1 cellular context compared by ENCODE assay signal in the genomic region with DNA sequence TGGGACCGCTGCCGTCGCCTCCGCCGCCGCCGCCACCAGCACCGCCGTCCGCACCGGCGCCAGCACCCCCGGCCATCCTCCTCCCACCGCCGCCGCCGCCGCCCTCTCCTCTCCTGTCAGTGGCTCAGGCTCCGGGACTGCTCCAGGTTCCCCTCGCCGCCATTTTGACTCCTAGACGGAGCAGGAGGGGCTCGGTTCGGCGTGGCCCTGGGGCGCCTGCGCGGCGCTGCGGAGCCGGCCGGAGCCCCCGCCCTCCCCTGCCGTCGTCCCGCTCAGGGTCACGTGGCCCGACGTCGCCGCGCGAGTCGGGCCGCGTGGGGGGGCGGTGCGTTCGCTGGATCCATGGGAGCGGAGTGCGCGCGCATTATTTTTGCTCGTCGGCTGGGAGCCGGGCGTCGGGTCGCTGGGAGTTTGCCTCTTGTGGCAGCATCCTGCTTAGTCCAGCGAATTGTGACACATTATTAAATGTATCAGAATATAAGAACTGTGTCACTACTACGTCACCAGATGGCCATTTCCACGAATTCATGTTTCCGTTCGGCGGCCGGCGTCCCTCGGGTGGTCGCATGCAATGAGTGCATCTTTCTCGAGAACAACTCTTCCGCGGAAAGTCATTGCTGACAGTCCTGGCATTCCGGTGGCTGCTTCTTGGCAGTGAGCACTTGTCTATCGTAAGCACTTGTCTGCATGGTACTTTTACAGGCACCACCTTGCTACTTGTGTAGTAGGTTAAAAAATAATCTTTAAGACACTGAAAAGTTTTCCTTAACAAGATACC.
TF ChIP-seq lines count a peak whose summit lies in the region.

Gene BTBD7 (minus strand): TSS at position 184 of the 778 bp plus-strand sequence. CDS start 36,985 bp downstream, outside the sequence.

TF ChIP-seq in HepG2, 621 proteins besides CTCF, POLR2A, EP300 and RAD21 (continued from another document and continues in another):
- TF ChIP-seq ZNF253 (CRISPR knock-in tag; IDR thresholded peaks at IDR 0.05; ENCODE audit: borderline replicate concordance) (no peak), TP53 (CRISPR knock-in tag; conservative IDR thresholded peaks at IDR 0.05) (no peak), ZKSCAN5 (CRISPR knock-in tag; IDR thresholded peaks at IDR 0.05) (no peak), STAT6 (CRISPR knock-in tag; IDR thresholded peaks at IDR 0.05; ENCODE audit: borderline replicate concordance) (no peak), ZNF598 (CRISPR knock-in tag; IDR thresholded peaks at IDR 0.05; ENCODE audit: borderline replicate concordance) (peak; percentile 35; the same call in 1 of the 2 replicates), NFIC (IDR thresholded peaks at IDR 0.05; ENCODE audit: low read length) (no peak), ZNF761 (CRISPR knock-in tag; conservative IDR thresholded peaks at IDR 0.05) (no peak), MAX (IDR thresholded peaks at IDR 0.05) (peak; percentile 88), ZMYM3 (CRISPR knock-in tag; IDR thresholded peaks at IDR 0.05) (no peak), YY1 (IDR thresholded peaks at IDR 0.05; ENCODE audit: insufficient read depth, insufficient replicate concordance, low read depth, low read length) (peak; percentile 95), RXRB (CRISPR knock-in tag; IDR thresholded peaks at IDR 0.05; ENCODE audit: borderline replicate concordance) (0 out of 2 replicates have a peak, but pooled peaks have one; percentile 51), KAT7 (CRISPR knock-in tag; IDR thresholded peaks at IDR 0.05; ENCODE audit: borderline replicate concordance) (no peak; the same call in 1 of the 2 replicates), ELF3 (CRISPR knock-in tag; IDR thresholded peaks at IDR 0.05) (peak; percentile 46), ZNF777 (CRISPR knock-in tag; IDR thresholded peaks at IDR 0.05) (peak; percentile 83), HNF4G (IDR thresholded peaks at IDR 0.05; ENCODE audit: borderline replicate concordance, low read depth, low read length) (no peak), HNF4G (CRISPR knock-in tag; IDR thresholded peaks at IDR 0.05; ENCODE audit: borderline replicate concordance, low read depth) (no peak), ZNF619 (CRISPR knock-in tag; IDR thresholded peaks at IDR 0.05) (no peak), SNAPC5 (CRISPR knock-in tag; IDR thresholded peaks at IDR 0.05; ENCODE audit: borderline replicate concordance) (peak; percentile 28; the same call in 1 of the 2 replicates), REL (CRISPR knock-in tag; conservative IDR thresholded peaks at IDR 0.05) (no peak), BRF2 (CRISPR knock-in tag; IDR thresholded peaks at IDR 0.05) (peak; percentile 36), RFXAP (CRISPR knock-in tag; IDR thresholded peaks at IDR 0.05; ENCODE audit: borderline replicate concordance) (peak; percentile 75), THRA (CRISPR knock-in tag; IDR thresholded peaks at IDR 0.05; ENCODE audit: borderline replicate concordance) (no peak), POLR2AphosphoS5 (IDR thresholded peaks at IDR 0.05; ENCODE audit: low read depth, low read length) (peak; percentile 59), PAX8 (CRISPR knock-in tag; IDR thresholded peaks at IDR 0.05; ENCODE audit: borderline replicate concordance) (no peak), CHCHD3 (CRISPR knock-in tag; IDR thresholded peaks at IDR 0.05) (no peak), ZNF407 (CRISPR knock-in tag; IDR thresholded peaks at IDR 0.05; ENCODE audit: not compliant biosample characterization) (no peak), KDM1A (CRISPR knock-in tag; IDR thresholded peaks at IDR 0.05) (no peak), ATAD3A (CRISPR knock-in tag; IDR thresholded peaks at IDR 0.05) (no peak), PHF20 (CRISPR knock-in tag; IDR thresholded peaks at IDR 0.05) (peak; percentile 33; the same call in 1 of the 2 replicates), NAIF1 (CRISPR knock-in tag; IDR thresholded peaks at IDR 0.05; ENCODE audit: borderline replicate concordance) (no peak), SIX4 (CRISPR knock-in tag; IDR thresholded peaks at IDR 0.05) (no peak), ZNF816 (CRISPR knock-in tag; IDR thresholded peaks at IDR 0.05; ENCODE audit: borderline replicate concordance) (peak; percentile 75; the same call in 1 of the 2 replicates), SP4 (CRISPR knock-in tag; IDR thresholded peaks at IDR 0.05) (no peak; the same call in none of the 2 replicates), ZNF746 (CRISPR knock-in tag; IDR thresholded peaks at IDR 0.05) (0 out of 2 replicates have a peak, but pooled peaks have one; percentile 36), RNF219 (CRISPR knock-in tag; IDR thresholded peaks at IDR 0.05) (no peak), HNRNPUL1 (IDR thresholded peaks at IDR 0.05; ENCODE audit: low read depth, low read length) (no peak), ZFP82 (CRISPR knock-in tag; IDR thresholded peaks at IDR 0.05; ENCODE audit: borderline replicate concordance) (peak; percentile 47; the same call in 1 of the 2 replicates), NR2F1 (CRISPR knock-in tag; IDR thresholded peaks at IDR 0.05) (no peak)
- TF ChIP-seq, protein P1, sequence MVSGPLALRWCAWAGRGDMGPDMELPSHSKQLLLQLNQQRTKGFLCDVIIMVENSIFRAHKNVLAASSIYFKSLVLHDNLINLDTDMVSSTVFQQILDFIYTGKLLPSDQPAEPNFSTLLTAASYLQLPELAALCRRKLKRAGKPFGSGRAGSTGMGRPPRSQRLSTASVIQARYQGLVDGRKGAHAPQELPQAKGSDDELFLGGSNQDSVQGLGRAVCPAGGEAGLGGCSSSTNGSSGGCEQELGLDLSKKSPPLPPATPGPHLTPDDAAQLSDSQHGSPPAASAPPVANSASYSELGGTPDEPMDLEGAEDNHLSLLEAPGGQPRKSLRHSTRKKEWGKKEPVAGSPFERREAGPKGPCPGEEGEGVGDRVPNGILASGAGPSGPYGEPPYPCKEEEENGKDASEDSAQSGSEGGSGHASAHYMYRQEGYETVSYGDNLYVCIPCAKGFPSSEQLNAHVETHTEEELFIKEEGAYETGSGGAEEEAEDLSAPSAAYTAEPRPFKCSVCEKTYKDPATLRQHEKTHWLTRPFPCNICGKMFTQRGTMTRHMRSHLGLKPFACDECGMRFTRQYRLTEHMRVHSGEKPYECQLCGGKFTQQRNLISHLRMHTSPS (CRISPR knock-in tag; IDR thresholded peaks at IDR 0.05; ENCODE audit: low read depth) = no peak
